Comparison of ENCODE assay signal across 27 cellular contexts in the genomic region with DNA sequence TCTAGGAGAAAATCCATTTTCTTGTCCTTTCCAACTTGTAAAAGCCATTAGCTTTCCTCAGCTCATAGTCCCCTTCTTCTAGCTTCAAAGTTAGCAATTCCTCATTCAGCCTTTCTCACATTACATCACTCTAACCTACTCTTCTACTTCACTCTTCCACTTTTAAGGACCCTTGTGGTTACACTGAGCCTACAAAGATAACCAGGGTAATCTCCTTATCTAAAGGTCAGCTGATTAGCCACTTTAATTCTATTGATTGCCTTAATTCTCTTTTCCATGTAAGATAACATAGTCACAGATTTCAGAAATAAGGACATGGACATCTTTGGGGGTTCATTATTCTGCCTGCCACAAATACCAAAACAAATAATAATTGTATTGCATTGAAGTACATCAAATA.
"Had no signal": no experiment of that assay in that cellular context is flagged by ENCODE, and none has a peak within 500 bp of the region (broad histone marks: within the 10 kb centered on the region; RNA-seq: fewer than 3 reads in every experiment).

No MANE protein-coding gene starts in this region.

- H3K36me3 Mint-ChIP-seq: memory B cell; mesothelial cell of epicardium; natural killer cell treated with Interleukin-12 subunit alpha and Interleukin-12 subunit beta and Interleukin-15 and Interleukin-18, amount 100 ng/mL, for 72 hours; stimulated activated naive B cell treated with anti-CD40 and anti-IgM and Interleukin-4, amounts not matched to agents 10 μg/mL and 1 μg/mL and 100 μg/mL, for 72 hours had no signal

- DNase-seq: dorsolateral prefrontal cortex; effector CD4-positive, alpha-beta T cell; foreskin fibroblast; gastrocnemius medialis; heart left ventricle; kidney; mucosa of descending colon; naive B cell; sigmoid colon; spleen; stimulated activated naive B cell treated with anti-CD40 and anti-IgM and Interleukin-4, amounts not matched to agents 10 μg/mL and 1 μg/mL and 100 μg/mL, for 72 hours; upper lobe of left lung; uterus had no signal

- H3K27ac Mint-ChIP-seq: memory B cell; mesothelial cell of epicardium; naive B cell; natural killer cell treated with Interleukin-12 subunit alpha and Interleukin-12 subunit beta and Interleukin-15 and Interleukin-18, amount 100 ng/mL, for 72 hours; stimulated activated naive B cell treated with anti-CD40 and anti-IgM and Interleukin-4, amounts not matched to agents 10 μg/mL and 1 μg/mL and 100 μg/mL, for 72 hours; stimulated activated naive CD8-positive, alpha-beta T cell treated with anti-CD3 and anti-CD28 coated beads, Interleukin-15, Interleukin-2, amounts not matched to agents 100 ng/mL and 50 ng/mL, for 24 hours had no signal

- H3K9me3 Mint-ChIP-seq: memory B cell; natural killer cell treated with Interleukin-12 subunit alpha and Interleukin-12 subunit beta and Interleukin-15 and Interleukin-18, amount 100 ng/mL, for 72 hours; neural crest cell; stimulated activated naive CD8-positive, alpha-beta T cell treated with anti-CD3 and anti-CD28 coated beads, Interleukin-15, Interleukin-2, amounts not matched to agents 100 ng/mL and 50 ng/mL, for 24 hours had no signal

- FAIRE-seq: kidney had no signal

- H3K4me3 Mint-ChIP-seq: memory B cell; mesothelial cell of epicardium; naive B cell; natural killer cell treated with Interleukin-12 subunit alpha and Interleukin-12 subunit beta and Interleukin-15 and Interleukin-18, amount 100 ng/mL, for 72 hours; neural crest cell; stimulated activated naive B cell treated with anti-CD40 and anti-IgM and Interleukin-4, amounts not matched to agents 10 μg/mL and 1 μg/mL and 100 μg/mL, for 72 hours; stimulated activated naive CD8-positive, alpha-beta T cell treated with anti-CD3 and anti-CD28 coated beads, Interleukin-15, Interleukin-2, amounts not matched to agents 100 ng/mL and 50 ng/mL, for 24 hours had no signal

- H3K79me2 ChIP-seq: hepatocyte had no signal

- H3K27me3 ChIP-seq: dorsolateral prefrontal cortex, gastrocnemius medialis, heart left ventricle, hepatocyte, right atrium auricular region, sigmoid colon, spleen, tibial nerve, upper lobe of left lung, uterus had no signal

- H3K4me2 ChIP-seq: hepatocyte had no signal

- H3K27ac ChIP-seq: dorsolateral prefrontal cortex, epithelial cell of prostate, gastrocnemius medialis, heart left ventricle, hepatocyte, prostate gland, right atrium auricular region, sigmoid colon, spleen, thoracic aorta, tibial nerve, upper lobe of left lung, uterus had no signal

- H3K4me1 ChIP-seq: gastrocnemius medialis, heart left ventricle, prostate gland, right atrium auricular region, sigmoid colon, spleen, tibial nerve, upper lobe of left lung, uterus had no signal

- H2AFZ ChIP-seq: hepatocyte had no signal

- H3K36me3 ChIP-seq: gastrocnemius medialis, heart left ventricle, prostate gland, right atrium auricular region, sigmoid colon, spleen, thoracic aorta, tibial nerve, upper lobe of left lung, uterus had no signal

- H3K4me1 Mint-ChIP-seq: memory B cell; naive B cell; neural crest cell; stimulated activated naive B cell treated with anti-CD40 and anti-IgM and Interleukin-4, amounts not matched to agents 10 μg/mL and 1 μg/mL and 100 μg/mL, for 72 hours had no signal

- ATAC-seq: esophagus mucosa; gastrocnemius medialis; heart left ventricle; left lobe of liver; mucosa of descending colon; natural killer cell treated with Interleukin-12 subunit alpha and Interleukin-12 subunit beta and Interleukin-15 and Interleukin-18, amount 100 ng/mL, for 72 hours; stimulated activated naive B cell treated with anti-CD40 and anti-IgM and Interleukin-4, amounts not matched to agents 10 μg/mL and 1 μg/mL and 100 μg/mL, for 72 hours had no signal

- H3K9me3 ChIP-seq: gastrocnemius medialis, heart left ventricle, prostate gland, right atrium auricular region, sigmoid colon, thoracic aorta, tibial nerve, upper lobe of left lung, uterus had no signal

- H3K4me3 ChIP-seq: dorsolateral prefrontal cortex, gastrocnemius medialis, heart left ventricle, hepatocyte, lung, mucosa of descending colon, prostate gland, right atrium auricular region, sigmoid colon, spleen, thoracic aorta, tibial nerve, upper lobe of left lung, uterus had no signal
